Comparison of ENCODE assay signal across 1 cellular context in the genomic region with DNA sequence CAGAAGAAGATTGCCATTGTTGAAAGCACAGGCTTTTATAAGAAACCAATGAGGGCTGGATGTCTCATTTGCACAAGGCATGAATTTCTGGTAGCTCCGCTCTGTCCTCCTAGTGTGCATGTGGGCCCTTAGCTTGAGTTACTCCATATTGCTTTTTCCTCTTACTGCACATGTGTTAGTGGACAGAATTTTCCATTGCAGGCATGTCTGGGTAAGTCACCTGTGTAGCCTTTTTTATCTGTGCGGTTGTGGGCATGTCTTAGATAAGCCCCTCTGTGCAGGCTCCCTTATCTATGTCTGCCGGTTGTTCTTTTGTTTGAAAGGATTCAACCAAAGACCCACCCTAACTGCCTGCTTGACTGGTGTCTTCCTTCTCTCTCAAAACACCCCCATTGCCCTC.
TF ChIP-seq lines count a peak whose summit lies in the region.

No MANE protein-coding gene starts in this region.

TF ChIP-seq in K562, 482 proteins besides CTCF, POLR2A, EP300 and RAD21 (continued from another document and continues in another):
- TF ChIP-seq THRAP3 (IDR thresholded peaks at IDR 0.05; ENCODE audit: borderline replicate concordance) (no peak), SAP30 (IDR thresholded peaks at IDR 0.05; ENCODE audit: borderline replicate concordance, insufficient read depth, low read depth, low read length, poor library complexity, severe bottlenecking) (no peak), TCF7 (IDR thresholded peaks at IDR 0.05; ENCODE audit: borderline replicate concordance) (no peak), TRIM24 (IDR thresholded peaks at IDR 0.05) (peak; percentile 95 to 96), NFE2L1 (tag; IDR thresholded peaks at IDR 0.05; ENCODE audit: borderline replicate concordance, low read depth) (peak; percentile 63; the same call in 1 of the 2 replicates), ZNF197 (CRISPR knock-in tag; IDR thresholded peaks at IDR 0.05; ENCODE audit: low read depth) (peak; percentile 97), JUN (IDR thresholded peaks at IDR 0.05; ENCODE audit: borderline replicate concordance, low read depth, low read length) (0 out of 2 replicates have a peak, but pooled peaks have one; percentile 6), JUN (CRISPR knock-in tag; IDR thresholded peaks at IDR 0.05; ENCODE audit: borderline replicate concordance) (no peak), TAL1 (IDR thresholded peaks at IDR 0.05) (peak; percentile 91), TAF7 (tag; IDR thresholded peaks at IDR 0.05) (peak; percentile 59), POLR2H (tag; IDR thresholded peaks at IDR 0.05; ENCODE audit: low read depth) (no peak), ZNF24 (IDR thresholded peaks at IDR 0.05) (peak; percentile 51; the same call in 1 of the 2 replicates), SUPT5H (IDR thresholded peaks at IDR 0.05) (no peak), TOE1 (IDR thresholded peaks at IDR 0.05; ENCODE audit: borderline replicate concordance) (no peak), TOE1 (CRISPR knock-in tag; IDR thresholded peaks at IDR 0.05; ENCODE audit: borderline replicate concordance, low read depth) (no peak), BRD9 (IDR thresholded peaks at IDR 0.05; ENCODE audit: low read depth, partially characterized antibody) (no peak), DPF2 (IDR thresholded peaks at IDR 0.05) (peak; percentile 90), FOXA3 (CRISPR knock-in tag; conservative IDR thresholded peaks at IDR 0.05 in 1 of 2, IDR thresholded peaks at IDR 0.05 in 1 of 2) (peak in 1 of 2 experiments; percentile 70; a peak in 2 of 4 replicates), TAF9B (IDR thresholded peaks at IDR 0.05; ENCODE audit: partially characterized antibody) (no peak), KAT7 (CRISPR knock-in tag; IDR thresholded peaks at IDR 0.05; ENCODE audit: borderline replicate concordance) (no peak), KLF13 (tag; IDR thresholded peaks at IDR 0.05; ENCODE audit: borderline replicate concordance, low read depth) (peak; percentile 93), ZNF282 (CRISPR knock-in tag; IDR thresholded peaks at IDR 0.05) (no peak), BDP1 (IDR thresholded peaks at IDR 0.05; ENCODE audit: insufficient read depth, insufficient read length) (no peak), ZNF274 (IDR thresholded peaks at IDR 0.05; ENCODE audit: borderline replicate concordance, low read depth, low read length) (peak; percentile 71), HNRNPH1 (optimal IDR thresholded peaks at IDR 0.05; ENCODE audit: low read depth, low read length) (no peak), GABPA (tag; conservative IDR thresholded peaks at IDR 0.05; ENCODE audit: low read depth) (no peak; the same call in 1 of the 2 replicates), HIVEP1 (CRISPR knock-in tag; IDR thresholded peaks at IDR 0.05) (peak; percentile 98), CEBPB (tag; IDR thresholded peaks at IDR 0.05) (peak; percentile 46; the same call in 1 of the 2 replicates), ZNF57 (CRISPR knock-in tag; IDR thresholded peaks at IDR 0.05) (0 out of 2 replicates have a peak, but pooled peaks have one; percentile 83), ZNF174 (CRISPR knock-in tag; IDR thresholded peaks at IDR 0.05) (peak; percentile 93; the same call in 1 of the 2 replicates), CHD2 (IDR thresholded peaks at IDR 0.05; ENCODE audit: low read depth, low read length) (0 out of 2 replicates have a peak, but pooled peaks have one; percentile 35), ZNF76 (CRISPR knock-in tag; IDR thresholded peaks at IDR 0.05; ENCODE audit: borderline replicate concordance) (peak; percentile 98), SLC30A9 (CRISPR knock-in tag; IDR thresholded peaks at IDR 0.05) (peak; percentile 82; the same call in 1 of the 2 replicates)
- TF ChIP-seq, protein P1, sequence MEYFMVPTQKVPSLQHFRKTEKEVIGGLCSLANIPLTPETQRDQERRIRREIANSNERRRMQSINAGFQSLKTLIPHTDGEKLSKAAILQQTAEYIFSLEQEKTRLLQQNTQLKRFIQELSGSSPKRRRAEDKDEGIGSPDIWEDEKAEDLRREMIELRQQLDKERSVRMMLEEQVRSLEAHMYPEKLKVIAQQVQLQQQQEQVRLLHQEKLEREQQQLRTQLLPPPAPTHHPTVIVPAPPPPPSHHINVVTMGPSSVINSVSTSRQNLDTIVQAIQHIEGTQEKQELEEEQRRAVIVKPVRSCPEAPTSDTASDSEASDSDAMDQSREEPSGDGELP (CRISPR knock-in tag; IDR thresholded peaks at IDR 0.05; ENCODE audit: borderline replicate concordance) = no peak
- TF ChIP-seq, protein P2, sequence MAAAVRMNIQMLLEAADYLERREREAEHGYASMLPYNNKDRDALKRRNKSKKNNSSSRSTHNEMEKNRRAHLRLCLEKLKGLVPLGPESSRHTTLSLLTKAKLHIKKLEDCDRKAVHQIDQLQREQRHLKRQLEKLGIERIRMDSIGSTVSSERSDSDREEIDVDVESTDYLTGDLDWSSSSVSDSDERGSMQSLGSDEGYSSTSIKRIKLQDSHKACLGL (CRISPR knock-in tag; IDR thresholded peaks at IDR 0.05; ENCODE audit: borderline replicate concordance, poor library complexity, severe bottlenecking) = peak; percentile 94
- TF ChIP-seq, protein P3, sequence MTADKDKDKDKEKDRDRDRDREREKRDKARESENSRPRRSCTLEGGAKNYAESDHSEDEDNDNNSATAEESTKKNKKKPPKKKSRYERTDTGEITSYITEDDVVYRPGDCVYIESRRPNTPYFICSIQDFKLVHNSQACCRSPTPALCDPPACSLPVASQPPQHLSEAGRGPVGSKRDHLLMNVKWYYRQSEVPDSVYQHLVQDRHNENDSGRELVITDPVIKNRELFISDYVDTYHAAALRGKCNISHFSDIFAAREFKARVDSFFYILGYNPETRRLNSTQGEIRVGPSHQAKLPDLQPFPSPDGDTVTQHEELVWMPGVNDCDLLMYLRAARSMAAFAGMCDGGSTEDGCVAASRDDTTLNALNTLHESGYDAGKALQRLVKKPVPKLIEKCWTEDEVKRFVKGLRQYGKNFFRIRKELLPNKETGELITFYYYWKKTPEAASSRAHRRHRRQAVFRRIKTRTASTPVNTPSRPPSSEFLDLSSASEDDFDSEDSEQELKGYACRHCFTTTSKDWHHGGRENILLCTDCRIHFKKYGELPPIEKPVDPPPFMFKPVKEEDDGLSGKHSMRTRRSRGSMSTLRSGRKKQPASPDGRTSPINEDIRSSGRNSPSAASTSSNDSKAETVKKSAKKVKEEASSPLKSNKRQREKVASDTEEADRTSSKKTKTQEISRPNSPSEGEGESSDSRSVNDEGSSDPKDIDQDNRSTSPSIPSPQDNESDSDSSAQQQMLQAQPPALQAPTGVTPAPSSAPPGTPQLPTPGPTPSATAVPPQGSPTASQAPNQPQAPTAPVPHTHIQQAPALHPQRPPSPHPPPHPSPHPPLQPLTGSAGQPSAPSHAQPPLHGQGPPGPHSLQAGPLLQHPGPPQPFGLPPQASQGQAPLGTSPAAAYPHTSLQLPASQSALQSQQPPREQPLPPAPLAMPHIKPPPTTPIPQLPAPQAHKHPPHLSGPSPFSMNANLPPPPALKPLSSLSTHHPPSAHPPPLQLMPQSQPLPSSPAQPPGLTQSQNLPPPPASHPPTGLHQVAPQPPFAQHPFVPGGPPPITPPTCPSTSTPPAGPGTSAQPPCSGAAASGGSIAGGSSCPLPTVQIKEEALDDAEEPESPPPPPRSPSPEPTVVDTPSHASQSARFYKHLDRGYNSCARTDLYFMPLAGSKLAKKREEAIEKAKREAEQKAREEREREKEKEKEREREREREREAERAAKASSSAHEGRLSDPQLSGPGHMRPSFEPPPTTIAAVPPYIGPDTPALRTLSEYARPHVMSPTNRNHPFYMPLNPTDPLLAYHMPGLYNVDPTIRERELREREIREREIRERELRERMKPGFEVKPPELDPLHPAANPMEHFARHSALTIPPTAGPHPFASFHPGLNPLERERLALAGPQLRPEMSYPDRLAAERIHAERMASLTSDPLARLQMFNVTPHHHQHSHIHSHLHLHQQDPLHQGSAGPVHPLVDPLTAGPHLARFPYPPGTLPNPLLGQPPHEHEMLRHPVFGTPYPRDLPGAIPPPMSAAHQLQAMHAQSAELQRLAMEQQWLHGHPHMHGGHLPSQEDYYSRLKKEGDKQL (CRISPR knock-in tag; IDR thresholded peaks at IDR 0.05; ENCODE audit: borderline replicate concordance) = no peak
- TF ChIP-seq, protein P4, sequence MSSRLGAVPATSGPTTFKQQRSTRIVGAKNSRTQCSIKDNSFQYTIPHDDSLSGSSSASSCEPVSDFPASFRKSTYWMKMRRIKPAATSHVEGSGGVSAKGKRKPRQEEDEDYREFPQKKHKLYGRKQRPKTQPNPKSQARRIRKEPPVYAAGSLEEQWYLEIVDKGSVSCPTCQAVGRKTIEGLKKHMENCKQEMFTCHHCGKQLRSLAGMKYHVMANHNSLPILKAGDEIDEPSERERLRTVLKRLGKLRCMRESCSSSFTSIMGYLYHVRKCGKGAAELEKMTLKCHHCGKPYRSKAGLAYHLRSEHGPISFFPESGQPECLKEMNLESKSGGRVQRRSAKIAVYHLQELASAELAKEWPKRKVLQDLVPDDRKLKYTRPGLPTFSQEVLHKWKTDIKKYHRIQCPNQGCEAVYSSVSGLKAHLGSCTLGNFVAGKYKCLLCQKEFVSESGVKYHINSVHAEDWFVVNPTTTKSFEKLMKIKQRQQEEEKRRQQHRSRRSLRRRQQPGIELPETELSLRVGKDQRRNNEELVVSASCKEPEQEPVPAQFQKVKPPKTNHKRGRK (tag; IDR thresholded peaks at IDR 0.05) = no peak
- TF ChIP-seq, protein P5, sequence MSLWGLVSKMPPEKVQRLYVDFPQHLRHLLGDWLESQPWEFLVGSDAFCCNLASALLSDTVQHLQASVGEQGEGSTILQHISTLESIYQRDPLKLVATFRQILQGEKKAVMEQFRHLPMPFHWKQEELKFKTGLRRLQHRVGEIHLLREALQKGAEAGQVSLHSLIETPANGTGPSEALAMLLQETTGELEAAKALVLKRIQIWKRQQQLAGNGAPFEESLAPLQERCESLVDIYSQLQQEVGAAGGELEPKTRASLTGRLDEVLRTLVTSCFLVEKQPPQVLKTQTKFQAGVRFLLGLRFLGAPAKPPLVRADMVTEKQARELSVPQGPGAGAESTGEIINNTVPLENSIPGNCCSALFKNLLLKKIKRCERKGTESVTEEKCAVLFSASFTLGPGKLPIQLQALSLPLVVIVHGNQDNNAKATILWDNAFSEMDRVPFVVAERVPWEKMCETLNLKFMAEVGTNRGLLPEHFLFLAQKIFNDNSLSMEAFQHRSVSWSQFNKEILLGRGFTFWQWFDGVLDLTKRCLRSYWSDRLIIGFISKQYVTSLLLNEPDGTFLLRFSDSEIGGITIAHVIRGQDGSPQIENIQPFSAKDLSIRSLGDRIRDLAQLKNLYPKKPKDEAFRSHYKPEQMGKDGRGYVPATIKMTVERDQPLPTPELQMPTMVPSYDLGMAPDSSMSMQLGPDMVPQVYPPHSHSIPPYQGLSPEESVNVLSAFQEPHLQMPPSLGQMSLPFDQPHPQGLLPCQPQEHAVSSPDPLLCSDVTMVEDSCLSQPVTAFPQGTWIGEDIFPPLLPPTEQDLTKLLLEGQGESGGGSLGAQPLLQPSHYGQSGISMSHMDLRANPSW (CRISPR knock-in tag; IDR thresholded peaks at IDR 0.05) = no peak
- TF ChIP-seq, protein P6, sequence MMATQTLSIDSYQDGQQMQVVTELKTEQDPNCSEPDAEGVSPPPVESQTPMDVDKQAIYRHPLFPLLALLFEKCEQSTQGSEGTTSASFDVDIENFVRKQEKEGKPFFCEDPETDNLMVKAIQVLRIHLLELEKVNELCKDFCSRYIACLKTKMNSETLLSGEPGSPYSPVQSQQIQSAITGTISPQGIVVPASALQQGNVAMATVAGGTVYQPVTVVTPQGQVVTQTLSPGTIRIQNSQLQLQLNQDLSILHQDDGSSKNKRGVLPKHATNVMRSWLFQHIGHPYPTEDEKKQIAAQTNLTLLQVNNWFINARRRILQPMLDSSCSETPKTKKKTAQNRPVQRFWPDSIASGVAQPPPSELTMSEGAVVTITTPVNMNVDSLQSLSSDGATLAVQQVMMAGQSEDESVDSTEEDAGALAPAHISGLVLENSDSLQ (IDR thresholded peaks at IDR 0.05) = no peak
- TF ChIP-seq, protein P7, sequence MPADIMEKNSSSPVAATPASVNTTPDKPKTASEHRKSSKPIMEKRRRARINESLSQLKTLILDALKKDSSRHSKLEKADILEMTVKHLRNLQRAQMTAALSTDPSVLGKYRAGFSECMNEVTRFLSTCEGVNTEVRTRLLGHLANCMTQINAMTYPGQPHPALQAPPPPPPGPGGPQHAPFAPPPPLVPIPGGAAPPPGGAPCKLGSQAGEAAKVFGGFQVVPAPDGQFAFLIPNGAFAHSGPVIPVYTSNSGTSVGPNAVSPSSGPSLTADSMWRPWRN (IDR thresholded peaks at IDR 0.05; ENCODE audit: low read depth) = no peak
- TF ChIP-seq, protein P8, sequence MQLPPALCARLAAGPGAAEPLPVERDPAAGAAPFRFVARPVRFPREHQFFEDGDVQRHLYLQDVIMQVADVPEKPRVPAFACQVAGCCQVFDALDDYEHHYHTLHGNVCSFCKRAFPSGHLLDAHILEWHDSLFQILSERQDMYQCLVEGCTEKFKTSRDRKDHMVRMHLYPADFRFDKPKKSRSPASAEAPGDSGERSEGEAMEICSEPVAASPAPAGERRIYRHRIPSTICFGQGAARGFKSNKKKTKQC (CRISPR knock-in tag; IDR thresholded peaks at IDR 0.05) = no peak
- TF ChIP-seq, protein P9, sequence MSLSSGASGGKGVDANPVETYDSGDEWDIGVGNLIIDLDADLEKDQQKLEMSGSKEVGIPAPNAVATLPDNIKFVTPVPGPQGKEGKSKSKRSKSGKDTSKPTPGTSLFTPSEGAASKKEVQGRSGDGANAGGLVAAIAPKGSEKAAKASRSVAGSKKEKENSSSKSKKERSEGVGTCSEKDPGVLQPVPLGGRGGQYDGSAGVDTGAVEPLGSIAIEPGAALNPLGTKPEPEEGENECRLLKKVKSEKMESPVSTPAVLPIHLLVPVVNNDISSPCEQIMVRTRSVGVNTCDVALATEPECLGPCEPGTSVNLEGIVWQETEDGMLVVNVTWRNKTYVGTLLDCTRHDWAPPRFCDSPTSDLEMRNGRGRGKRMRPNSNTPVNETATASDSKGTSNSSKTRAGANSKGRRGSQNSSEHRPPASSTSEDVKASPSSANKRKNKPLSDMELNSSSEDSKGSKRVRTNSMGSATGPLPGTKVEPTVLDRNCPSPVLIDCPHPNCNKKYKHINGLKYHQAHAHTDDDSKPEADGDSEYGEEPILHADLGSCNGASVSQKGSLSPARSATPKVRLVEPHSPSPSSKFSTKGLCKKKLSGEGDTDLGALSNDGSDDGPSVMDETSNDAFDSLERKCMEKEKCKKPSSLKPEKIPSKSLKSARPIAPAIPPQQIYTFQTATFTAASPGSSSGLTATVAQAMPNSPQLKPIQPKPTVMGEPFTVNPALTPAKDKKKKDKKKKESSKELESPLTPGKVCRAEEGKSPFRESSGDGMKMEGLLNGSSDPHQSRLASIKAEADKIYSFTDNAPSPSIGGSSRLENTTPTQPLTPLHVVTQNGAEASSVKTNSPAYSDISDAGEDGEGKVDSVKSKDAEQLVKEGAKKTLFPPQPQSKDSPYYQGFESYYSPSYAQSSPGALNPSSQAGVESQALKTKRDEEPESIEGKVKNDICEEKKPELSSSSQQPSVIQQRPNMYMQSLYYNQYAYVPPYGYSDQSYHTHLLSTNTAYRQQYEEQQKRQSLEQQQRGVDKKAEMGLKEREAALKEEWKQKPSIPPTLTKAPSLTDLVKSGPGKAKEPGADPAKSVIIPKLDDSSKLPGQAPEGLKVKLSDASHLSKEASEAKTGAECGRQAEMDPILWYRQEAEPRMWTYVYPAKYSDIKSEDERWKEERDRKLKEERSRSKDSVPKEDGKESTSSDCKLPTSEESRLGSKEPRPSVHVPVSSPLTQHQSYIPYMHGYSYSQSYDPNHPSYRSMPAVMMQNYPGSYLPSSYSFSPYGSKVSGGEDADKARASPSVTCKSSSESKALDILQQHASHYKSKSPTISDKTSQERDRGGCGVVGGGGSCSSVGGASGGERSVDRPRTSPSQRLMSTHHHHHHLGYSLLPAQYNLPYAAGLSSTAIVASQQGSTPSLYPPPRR (CRISPR knock-in tag; IDR thresholded peaks at IDR 0.05; ENCODE audit: borderline replicate concordance) = no peak
